In genomic region chr9:100554935-100555401, GRCh38 we compare ENCODE assay signal across 15 cellular contexts. TPM values are rescaled to one million over a fixed set of nuclear protein-coding genes. Genes with fewer than 3 reads are reported as not detected.
A peak's percentile ranks its signal among the peaks of the same experiment; 100 is the strongest.
DNase-seq lines count a peak whose midpoint lies in the region; ATAC-seq, FAIRE-seq and TF ChIP-seq lines count a peak whose summit lies in the region.
"Had no signal": no experiment of that assay in that cellular context is flagged by ENCODE, and none has a peak within 500 bp of the region (broad histone marks: within the 10 kb centered on the region; RNA-seq: fewer than 3 reads in every experiment).

No MANE protein-coding gene starts in this region.

- DNase-seq in mammary epithelial cell = peak; percentile 46
- DNase-seq in nucleus accumbens (lab: John Stamatoyannopoulos, UW) = peak in 34 of 56 donors; percentile 6 to 69 (median 36)
- no peak for DNase-seq in stimulated activated CD8-positive, alpha-beta memory T cell treated with anti-CD3 and anti-CD28 coated beads, Interleukin-4, amount 100 ng/mL, for 48 hours
- no peak for DNase-seq in mesothelial cell of epicardium (ENCODE audit: low spot score in 2 of 2, unreplicated experiment in 2 of 2)
- DNase-seq in RCC 7860 (ENCODE audit: low spot score) = no peak
- DNase-seq: activated T-cell treated with anti-CD3 and anti-CD28 coated beads for 4 hours; COR-L47; naive thymus-derived CD4-positive, alpha-beta T cell; stomach had no signal

- H4K20me1 ChIP-seq in mammary epithelial cell (ENCODE audit: insufficient read depth, low read length) = no peaks in the 10 kb centered on the region

- H3K4me1 Mint-ChIP-seq in mesothelial cell of epicardium = no peaks in the 10 kb centered on the region
- H3K4me1 Mint-ChIP-seq: central memory CD8-positive, alpha-beta T cell; naive thymus-derived CD4-positive, alpha-beta T cell had no signal

- no peak overlapping the region for H3K4me3 Mint-ChIP-seq in mesothelial cell of epicardium
- H3K4me3 Mint-ChIP-seq: central memory CD8-positive, alpha-beta T cell; naive thymus-derived CD4-positive, alpha-beta T cell; T-helper 2 cell treated with Interferon-gamma antibody and Interleukin-4, amounts not matched to agents 5 μg/mL and 100 μg/mL, for 36 hours had no signal

- H3K79me2 ChIP-seq in mammary epithelial cell (ENCODE audit: insufficient read depth, low read length) = no peaks in the 10 kb centered on the region
- H3K79me2 ChIP-seq: hepatocyte had no signal

- dilution Hi-C loops in mammary epithelial cell (cut with HindIII; ENCODE audit: low sequenced_read_pairs) = no loop called here

- H3K27me3 Mint-ChIP-seq in mesothelial cell of epicardium (ENCODE audit: low read depth) = no peaks in the 10 kb centered on the region
- H3K27me3 Mint-ChIP-seq: central memory CD8-positive, alpha-beta T cell; naive thymus-derived CD4-positive, alpha-beta T cell had no signal

- H3K36me3 Mint-ChIP-seq in mesothelial cell of epicardium = peaks cover 23% of the 10 kb centered on the region

- no peak overlapping the region for H3K4me2 ChIP-seq in mammary epithelial cell (ENCODE audit: insufficient read depth, low read depth, low read length)
- H3K4me2 ChIP-seq: hepatocyte had no signal

- ATAC-seq in GM18909 (IDR thresholded peaks at IDR 0.05; ENCODE audit: poor library complexity, unreplicated experiment) (peak; percentile 35), HG02885 (IDR thresholded peaks at IDR 0.05; ENCODE audit: poor library complexity, unreplicated experiment) (peak; percentile 39), HG03378 (IDR thresholded peaks at IDR 0.05; ENCODE audit: unreplicated experiment) (no peak)
- ATAC-seq: naive thymus-derived CD4-positive, alpha-beta T cell had no signal

- FAIRE-seq in RCC 7860 (lab: Jason Lieb, UNC) = no peak

- intact Hi-C loops in mammary epithelial cell (cut with micrococcal nuclease) = no loop called here

- CTCF ChIA-PET in mammary epithelial cell (lab: Charles Lee; ENCODE audit: low non-redundant PET) = no interaction called here

- no TSS peak for BruUV-seq in mammary epithelial cell (replicated peaks; lab: Mats Ljungman, UMichigan)

- no peaks in the 10 kb centered on the region for H3K4me1 ChIP-seq in mammary epithelial cell (ENCODE audit: insufficient read depth, low read length)
- H3K4me1 ChIP-seq: stomach had no signal

- no peaks in the 10 kb centered on the region for H3K27me3 ChIP-seq in mammary epithelial cell (ENCODE audit: insufficient read depth, low read length)
- H3K27me3 ChIP-seq: hepatocyte, stomach had no signal

- peaks cover 3% of the 10 kb centered on the region for H3K9me3 Mint-ChIP-seq in mesothelial cell of epicardium
- H3K9me3 Mint-ChIP-seq: central memory CD8-positive, alpha-beta T cell; naive thymus-derived CD4-positive, alpha-beta T cell; T-helper 2 cell treated with Interferon-gamma antibody and Interleukin-4, amounts not matched to agents 5 μg/mL and 100 μg/mL, for 36 hours had no signal

- in situ Hi-C loops in mammary epithelial cell (cut with MboI; ENCODE audit: low sequenced_read_pairs in 2 of 2) = no loop called here

- H3K27ac Mint-ChIP-seq in mesothelial cell of epicardium = no peak overlapping the region
- H3K27ac Mint-ChIP-seq: naive thymus-derived CD4-positive, alpha-beta T cell; T-helper 2 cell treated with Interferon-gamma antibody and Interleukin-4, amounts not matched to agents 5 μg/mL and 100 μg/mL, for 36 hours had no signal

- no peaks in the 10 kb centered on the region for H3K9me3 ChIP-seq in mammary epithelial cell (replicated peaks; ENCODE audit: insufficient read depth, low read length)
- H3K9me3 ChIP-seq: stomach had no signal

- no peak overlapping the region for H2AFZ ChIP-seq in mammary epithelial cell (ENCODE audit: low read depth, low read length)
- H2AFZ ChIP-seq: hepatocyte had no signal

- H3K4me3 ChIP-seq in mammary epithelial cell (replicated peaks in 1 of 3; ENCODE audit: insufficient read depth in 1 of 3, low read depth in 2 of 3, low read length in 3 of 3) = no peak overlapping the region
- H3K4me3 ChIP-seq: hepatocyte, stomach had no signal

- no peak for TF ChIP-seq CTCF in mammary epithelial cell (conservative IDR thresholded peaks at IDR 0.05 in 1 of 2, IDR thresholded peaks at IDR 0.05 in 1 of 2; ENCODE audit: extremely low read depth in 1 of 2, insufficient read depth in 1 of 2, low read depth in 1 of 2, low read length in 2 of 2)
- TF ChIP-seq CTCF in mesothelial cell of epicardium (IDR thresholded peaks at IDR 0.05; ENCODE audit: unreplicated experiment) = no peak

- H3K9ac ChIP-seq in mammary epithelial cell (ENCODE audit: insufficient read depth, low read length) = no peak overlapping the region

- H3K36me3 ChIP-seq in mammary epithelial cell (ENCODE audit: insufficient read depth, low read length) = no peaks in the 10 kb centered on the region

- no peak overlapping the region for H3K27ac ChIP-seq in mammary epithelial cell (ENCODE audit: insufficient read depth, low read depth, low read length)
- H3K27ac ChIP-seq: hepatocyte, stomach had no signal

- 65% methylated on average over 2 of the region's 2 CpGs for WGBS in mammary epithelial cell (ENCODE audit: low coverage, missing lambda C conversion rate)

RNA-seq across cellular contexts. Expression of gene CAVIN4, which starts 22.9 kb away (rescaled TPM):
- total RNA-seq in mammary epithelial cell (under 1 TPM; 0.33 to 0.66 TPM), mesothelial cell of epicardium (4.3 to 4.9 TPM (median 4.8 TPM) in 3 replicates)
- polyA plus RNA-seq in mammary epithelial cell = 0.10 TPM
- polyA minus RNA-seq in mammary epithelial cell = not detected
- polyA plus RNA-seq: naive thymus-derived CD4-positive, alpha-beta T cell had no signal

Comparison
In these comparisons a context has a peak if more than half of its experiments do, and no peak if none do; other contexts are left out.
1. DNase-seq: peak in mammary epithelial cell (single experiment) and nucleus accumbens (34 of 56); none in stimulated activated CD8-positive, alpha-beta memory T cell treated with anti-CD3 and anti-CD28 coated beads, Interleukin-4, amount 100 ng/mL, for 48 hours (single experiment), mesothelial cell of epicardium (0 of 2) and RCC 7860 (single experiment).